Comparison of ENCODE assay signal across 1 cellular context in genomic region chr2:210688071-210688470, GRCh38.
TF ChIP-seq lines count a peak whose summit lies in the region.

No MANE protein-coding gene starts in this region.

TF ChIP-seq in SK-N-SH, 30 proteins besides CTCF, POLR2A, EP300 and RAD21 (continued from another document):
- no peak for TF ChIP-seq PBX3 (IDR thresholded peaks at IDR 0.05)
